ENCODE assay signal across 8 cellular contexts in the genomic region with DNA sequence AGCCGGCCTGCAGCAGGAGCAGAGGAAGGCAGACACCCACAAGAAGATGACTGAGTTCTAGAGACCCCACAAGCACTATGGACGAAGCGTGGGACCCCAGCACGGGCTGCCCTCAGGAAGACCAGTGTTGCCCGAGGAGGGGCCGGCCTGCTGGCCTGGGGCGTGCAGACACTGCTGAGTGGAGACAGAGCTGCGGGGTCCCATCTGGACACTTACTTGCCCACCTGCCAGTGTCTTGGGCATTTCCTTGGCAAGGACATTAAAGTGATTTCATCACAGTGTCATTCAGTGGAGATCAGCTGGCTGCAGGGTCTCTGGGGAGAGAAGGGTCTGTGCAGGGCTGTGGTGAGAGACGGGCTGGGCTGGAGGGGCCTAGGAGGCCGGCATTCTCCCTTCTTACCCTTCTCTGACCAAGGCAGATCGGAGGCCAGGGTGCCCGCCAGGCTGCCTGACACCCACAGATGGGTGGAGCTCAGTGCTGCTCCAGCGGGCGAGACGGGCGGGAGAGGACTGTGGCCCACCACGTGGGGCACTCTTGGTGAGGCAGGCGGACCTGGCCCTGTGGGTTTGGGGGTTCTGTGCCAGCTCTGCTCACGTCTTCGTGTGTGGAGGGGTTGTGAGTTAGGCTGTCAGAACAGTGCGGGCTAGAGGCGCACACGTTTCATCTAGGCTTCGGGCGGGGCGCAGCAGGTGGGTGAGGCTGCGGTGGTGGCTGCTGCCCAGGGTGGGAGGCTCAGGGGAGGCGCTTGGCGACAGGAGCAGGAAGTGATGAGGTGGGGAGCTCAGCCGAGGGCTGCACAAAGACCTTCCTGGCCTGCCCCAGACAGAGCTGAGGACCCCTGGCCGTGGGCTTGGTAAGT. TPM values are rescaled to one million over a fixed set of nuclear protein-coding genes. Genes with fewer than 3 reads are reported as not detected.
A peak's percentile ranks its signal among the peaks of the same experiment; 100 is the strongest.
DNase-seq lines count a peak whose midpoint lies in the region; ATAC-seq and TF ChIP-seq lines count a peak whose summit lies in the region.

A gene with protein sequence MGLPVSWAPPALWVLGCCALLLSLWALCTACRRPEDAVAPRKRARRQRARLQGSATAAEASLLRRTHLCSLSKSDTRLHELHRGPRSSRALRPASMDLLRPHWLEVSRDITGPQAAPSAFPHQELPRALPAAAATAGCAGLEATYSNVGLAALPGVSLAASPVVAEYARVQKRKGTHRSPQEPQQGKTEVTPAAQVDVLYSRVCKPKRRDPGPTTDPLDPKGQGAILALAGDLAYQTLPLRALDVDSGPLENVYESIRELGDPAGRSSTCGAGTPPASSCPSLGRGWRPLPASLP (plus strand): TSS at position 806 of the 860 bp plus-strand sequence. CDS start 886 bp downstream, outside the sequence.

- H3K27me3 Mint-ChIP-seq in activated naive CD4-positive, alpha-beta T cell treated with anti-CD3 and anti-CD28 coated beads, Interleukin-2, amount 10 ng/mL, durations not matched to agents 7 days and 5 days = no peaks in the 10 kb centered on the region

- intact Hi-C loops in vagina (cut with DNase I) = no loop called here

- no peak for ATAC-seq in GM21825 (IDR thresholded peaks at IDR 0.05; ENCODE audit: unreplicated experiment)

- H3K4me3 ChIP-seq in Peyer's patch (peak within 1 kb of the TSS; percentile 43 to 74 (median 58)), vagina (peak within 1 kb of the TSS; percentile 29 to 37)

- H3K9me3 ChIP-seq in Peyer's patch (no peaks in the 10 kb centered on the region), vagina (no peaks in the 10 kb centered on the region)

- DNase-seq in G401 (ENCODE audit: low spot score) (no peak), Peyer's patch (peak; percentile 77 to 89 (median 83)), mucosa of gallbladder (ENCODE audit: low spot score) (peak; percentile 34), vagina (ENCODE audit: extremely low spot score in 2 of 2) (no peak), SHP77 (lab: John Stamatoyannopoulos, UW) (no peak), NCI-H1436 treated with DMSO at 0.1 percent for 48 hours (lab: John Stamatoyannopoulos, UW) (no peak)
- DNase-seq in activated naive CD4-positive, alpha-beta T cell treated with anti-CD3 and anti-CD28 coated beads, Interleukin-2, amount 10 ng/mL, durations not matched to agents 7 days and 5 days = peak; percentile 91

- TF ChIP-seq POLR2A in Peyer's patch (IDR thresholded peaks at IDR 0.05) (no peak), vagina (IDR thresholded peaks at IDR 0.05) (no peak)

- H3K27ac ChIP-seq in Peyer's patch = peak within 1 kb of the TSS; percentile 62 to 88 (median 68)
- no peak within 1 kb of the TSS for H3K27ac ChIP-seq in vagina

- TF ChIP-seq CTCF in Peyer's patch (IDR thresholded peaks at IDR 0.05) = no peak
- TF ChIP-seq CTCF in vagina (IDR thresholded peaks at IDR 0.05) = no peak

- H3K36me3 Mint-ChIP-seq in activated naive CD4-positive, alpha-beta T cell treated with anti-CD3 and anti-CD28 coated beads, Interleukin-2, amount 10 ng/mL, durations not matched to agents 7 days and 5 days = peaks cover 33% of the 10 kb centered on the region

- no peaks in the 10 kb centered on the region for H3K9me3 Mint-ChIP-seq in activated naive CD4-positive, alpha-beta T cell treated with anti-CD3 and anti-CD28 coated beads, Interleukin-2, amount 10 ng/mL, durations not matched to agents 7 days and 5 days

- peak within 1 kb of the TSS; percentile 92 for H3K27ac Mint-ChIP-seq in activated naive CD4-positive, alpha-beta T cell treated with anti-CD3 and anti-CD28 coated beads, Interleukin-2, amount 10 ng/mL, durations not matched to agents 7 days and 5 days

- CTCF ChIA-PET in activated naive CD4-positive, alpha-beta T cell treated with anti-CD3 and anti-CD28 coated beads, Interleukin-2, amount 10 ng/mL, durations not matched to agents 7 days and 5 days (lab: Charles Lee) = interaction anchor here (0.8 to 1.4 kb wide), 6 partner anchors 21 to 198 kb away, joined by 3 to 7 read pairs (median 3); a partner anchor contains a TSS

- peaks cover 0 to 32% (median 0%) of the 10 kb centered on the region in 3 donors for H3K36me3 ChIP-seq in Peyer's patch
- peaks cover 0 to 30% of the 10 kb centered on the region in 2 donors for H3K36me3 ChIP-seq in vagina

- peaks cover 27% of the 10 kb centered on the region for H3K4me1 Mint-ChIP-seq in activated naive CD4-positive, alpha-beta T cell treated with anti-CD3 and anti-CD28 coated beads, Interleukin-2, amount 10 ng/mL, durations not matched to agents 7 days and 5 days

- peaks cover 0 to 45% (median 34%) of the 10 kb centered on the region in 4 donors for H3K4me1 ChIP-seq in Peyer's patch
- peaks cover 36% of the 10 kb centered on the region for H3K4me1 ChIP-seq in vagina

- in situ Hi-C loops in G401 (cut with HindIII; ENCODE audit: low sequenced_read_pairs) = no loop called here

- H3K27me3 ChIP-seq in Peyer's patch (no peaks in the 10 kb centered on the region), vagina (no peaks in the 10 kb centered on the region)

- H3K4me3 Mint-ChIP-seq in activated naive CD4-positive, alpha-beta T cell treated with anti-CD3 and anti-CD28 coated beads, Interleukin-2, amount 10 ng/mL, durations not matched to agents 7 days and 5 days = peak within 1 kb of the TSS; percentile 89

RNA-seq across cellular contexts. Expression of the gene that starts here (rescaled TPM):
- total RNA-seq in G401 (2014; rRNA removed; shearing (Covaris generic)) = 12.6 and 15.1 TPM in 2 replicates
- total RNA-seq in Peyer's patch = 10 to 100 TPM; 32.6 to 55.3 (median 41.0) TPM
- 14.8 TPM for total RNA-seq in mucosa of gallbladder
- 32.4 TPM for total RNA-seq in vagina

Comparison
In these comparisons a context has a peak if more than half of its experiments do, and no peak if none do; other contexts are left out.
1. DNase-seq: peak in Peyer's patch (3 of 3), activated naive CD4-positive, alpha-beta T cell treated with anti-CD3 and anti-CD28 coated beads, Interleukin-2, amount 10 ng/mL, durations not matched to agents 7 days and 5 days (single experiment) and mucosa of gallbladder (single experiment); none in G401 (single experiment), vagina (0 of 2), SHP77 (0 of 2) and NCI-H1436 treated with DMSO at 0.1 percent for 48 hours (single experiment).